Comparison of ENCODE assay signal across 1 cellular context in genomic region chr17:40019140-40019991, GRCh38.
TF ChIP-seq lines count a peak whose summit lies in the region.

No MANE protein-coding gene starts in this region.

TF ChIP-seq in GM23338, 12 proteins besides CTCF, POLR2A, EP300 and RAD21:
- TF ChIP-seq ZNF331 (CRISPR knock-in tag; IDR thresholded peaks at IDR 0.05; ENCODE audit: low read depth) (no peak), CREB1 (CRISPR knock-in tag; IDR thresholded peaks at IDR 0.05; ENCODE audit: low read depth) (no peak), POLR2AphosphoS5 (IDR thresholded peaks at IDR 0.05; ENCODE audit: low read depth) (no peak), JUNB (IDR thresholded peaks at IDR 0.05; ENCODE audit: unreplicated experiment) (no peak), ZNF462 (CRISPR knock-in tag; IDR thresholded peaks at IDR 0.05) (no peak), EZH2 (IDR thresholded peaks at IDR 0.05; ENCODE audit: low read depth, unreplicated experiment) (no peak), ZNF114 (CRISPR knock-in tag; IDR thresholded peaks at IDR 0.05) (no peak), ETS1 (IDR thresholded peaks at IDR 0.05) (no peak), EZH2phosphoT487 (IDR thresholded peaks at IDR 0.05; ENCODE audit: unreplicated experiment) (no peak), STAT1 (IDR thresholded peaks at IDR 0.05; ENCODE audit: unreplicated experiment) (no peak)
